18 cellular contexts compared by ENCODE assay signal in genomic region chr9:120997502-120997901, GRCh38. TPM values are rescaled to one million over a fixed set of nuclear protein-coding genes. Genes with fewer than 3 reads are reported as not detected.
DNase-seq lines count a peak whose midpoint lies in the region; ATAC-seq and TF ChIP-seq lines count a peak whose summit lies in the region.
"Had no signal": no experiment of that assay in that cellular context is flagged by ENCODE, and none has a peak within 500 bp of the region (broad histone marks: within the 10 kb centered on the region; RNA-seq: fewer than 3 reads in every experiment).

No MANE protein-coding gene starts in this region.

- dilution Hi-C loops in IMR-90 (cut with HindIII; ENCODE audit: low sequenced_read_pairs, unreplicated experiment) = no loop called here

- BruUV-seq in IMR-90 (replicated peaks; lab: Mats Ljungman, UMichigan) = no TSS peak

- no peak overlapping the region for H3K14ac ChIP-seq in IMR-90 (replicated peaks; ENCODE audit: low read depth, low read length)

- no peak for TF ChIP-seq EP300 in SK-N-SH (IDR thresholded peaks at IDR 0.05; ENCODE audit: borderline replicate concordance in 1 of 2, low read depth in 1 of 2, low read length in 1 of 2)

- no peak for DNase-seq in SK-N-SH
- DNase-seq in IMR-90 = no peak
- no peak for DNase-seq in naive thymus-derived CD4-positive, alpha-beta T cell
- no peak for DNase-seq in pons (ENCODE audit: low spot score)
- DNase-seq: Caco-2; CD4-positive, CD25-positive, alpha-beta regulatory T cell; CD8-positive, alpha-beta T cell; DMS153; DND-41; GM23248; HFFc6 had no signal

- H2BK120ac ChIP-seq in IMR-90 (ENCODE audit: low read depth, low read length) = no peak overlapping the region

- intact Hi-C loops in IMR-90 (cut with micrococcal nuclease) = loop anchor here (10.0 kb wide), 1 partner anchor 407 kb away; no protein-coding TSS in a partner anchor
- intact Hi-C loops in naive thymus-derived CD4-positive, alpha-beta T cell (cut with micrococcal nuclease) = loop anchor here (1.0 to 5.0 kb wide), 2 partner anchors 35 to 108 kb away; no protein-coding TSS in a partner anchor

- H3K9me3 ChIP-seq in SK-N-SH (no peaks in the 10 kb centered on the region), IMR-90 (ENCODE audit: control insufficient read depth, insufficient read depth, low read length) (no peaks in the 10 kb centered on the region), liver (ENCODE audit: control insufficient read depth in 4 of 4, low read length in 3 of 4) (no peaks in the 10 kb centered on the region)
- no peaks in the 10 kb centered on the region for H3K9me3 ChIP-seq in naive thymus-derived CD4-positive, alpha-beta T cell (ENCODE audit: control insufficient read depth in 2 of 3, low read length in 3 of 3)
- H3K9me3 ChIP-seq: BLaER1, Caco-2, HAP-1 had no signal

- no peaks in the 10 kb centered on the region for H3K9me1 ChIP-seq in IMR-90 (ENCODE audit: insufficient read depth, low read length)

- no peak overlapping the region for H3K4me2 ChIP-seq in SK-N-SH
- H3K4me2 ChIP-seq in IMR-90 (ENCODE audit: low read depth, low read length) = no peak overlapping the region
- H3K4me2 ChIP-seq: BLaER1 had no signal

- in situ Hi-C loops in IMR-90 (cut with MboI; ENCODE audit: low sequenced_read_pairs) = loop anchor here (25.0 kb wide), 1 partner anchor 390 kb away; no protein-coding TSS in a partner anchor

- H3K36me3 ChIP-seq in SK-N-SH (replicated peaks in 1 of 2; ENCODE audit: control insufficient read depth in 1 of 2, insufficient read depth in 2 of 2, low read length in 1 of 2) (peaks cover 4 to 7% of the 10 kb centered on the region in 2 experiments), IMR-90 (ENCODE audit: control insufficient read depth, insufficient read depth, low read length) (no peaks in the 10 kb centered on the region), liver (ENCODE audit: control insufficient read depth in 4 of 4, insufficient read depth in 3 of 4, low read depth in 1 of 4, low read length in 3 of 4) (peaks cover 4 to 63% (median 38%) of the 10 kb centered on the region in 4 donors)
- no peaks in the 10 kb centered on the region for H3K36me3 ChIP-seq in naive thymus-derived CD4-positive, alpha-beta T cell (ENCODE audit: control insufficient read depth in 2 of 3, insufficient read depth in 3 of 3, low read length in 3 of 3)
- H3K36me3 ChIP-seq: BLaER1, HAP-1 had no signal

- no peaks in the 10 kb centered on the region for H3K79me2 ChIP-seq in SK-N-SH (ENCODE audit: insufficient read depth)

- CTCF ChIA-PET in SK-N-SH (lab: Yijun Ruan, JAX) = interaction anchor here (1.3 kb wide), 1 partner anchor 16 kb away, joined by 4 read pairs; no protein-coding TSS in a partner anchor
- CTCF ChIA-PET in IMR-90 (lab: Yijun Ruan, JAX) = interaction anchor here (2.0 kb wide), 1 partner anchor 63 kb away, joined by 9 read pairs; no protein-coding TSS in a partner anchor
- CTCF ChIA-PET in naive thymus-derived CD4-positive, alpha-beta T cell (lab: Charles Lee) = no interaction called here

- H2BK15ac ChIP-seq in IMR-90 (ENCODE audit: low read depth, low read length) = no peak overlapping the region

- no peak overlapping the region for H2BK5ac ChIP-seq in IMR-90 (ENCODE audit: low read depth, low read length, poor library complexity, severe bottlenecking)

- H3K18ac ChIP-seq in IMR-90 (ENCODE audit: low read depth, low read length) = no peak overlapping the region

- POLR2A ChIA-PET in SK-N-SH (lab: Yijun Ruan, JAX) = no interaction called here
- POLR2A ChIA-PET in IMR-90 (lab: Charles Lee; ENCODE audit: unreplicated experiment) = no interaction called here
- POLR2A ChIA-PET in naive thymus-derived CD4-positive, alpha-beta T cell (lab: Charles Lee) = no interaction called here

- H4K5ac ChIP-seq in IMR-90 (ENCODE audit: low read depth, low read length) = no peak overlapping the region

- H3K36me3 Mint-ChIP-seq in naive thymus-derived CD4-positive, alpha-beta T cell = peaks cover 0 to 4% (median 0%) of the 10 kb centered on the region in 5 donors
- H3K36me3 Mint-ChIP-seq: CD4-positive, CD25-positive, alpha-beta regulatory T cell; CD8-positive, alpha-beta T cell had no signal

- H3K9me2 ChIP-seq in SK-N-SH = no peaks in the 10 kb centered on the region

- H3K4me1 ChIP-seq in SK-N-SH (ENCODE audit: control insufficient read depth in 1 of 2, insufficient read depth in 2 of 2, low read depth in 1 of 2, low read length in 1 of 2) (no peaks in the 10 kb centered on the region), IMR-90 (ENCODE audit: control insufficient read depth, insufficient read depth, low read length) (no peaks in the 10 kb centered on the region), liver (ENCODE audit: control insufficient read depth in 4 of 4, insufficient read depth in 4 of 4, low read length in 3 of 4) (peaks cover 0 to 27% (median 20%) of the 10 kb centered on the region in 4 donors)
- H3K4me1 ChIP-seq in naive thymus-derived CD4-positive, alpha-beta T cell (ENCODE audit: control insufficient read depth in 2 of 2, insufficient read depth in 2 of 2, low read length in 2 of 2) = no peaks in the 10 kb centered on the region
- H3K4me1 ChIP-seq: BLaER1, HAP-1 had no signal

- no peak overlapping the region for H2BK20ac ChIP-seq in IMR-90 (ENCODE audit: low read depth, low read length)

- peaks cover 0 to 1% (median 0%) of the 10 kb centered on the region in 11 donors for H3K9me3 Mint-ChIP-seq in naive thymus-derived CD4-positive, alpha-beta T cell
- H3K9me3 Mint-ChIP-seq: CD4-positive, CD25-positive, alpha-beta regulatory T cell; CD8-positive, alpha-beta T cell; HFFc6 had no signal

- no peak for ATAC-seq in SK-N-SH treated with all-trans-retinoic acid at 6 μM for 48 hours
- ATAC-seq in IMR-90 (ENCODE audit: low read depth) = no peak
- no peak for ATAC-seq in naive thymus-derived CD4-positive, alpha-beta T cell
- ATAC-seq: CD8-positive, alpha-beta T cell had no signal

- no peaks in the 10 kb centered on the region for H4K20me1 ChIP-seq in SK-N-SH (ENCODE audit: insufficient read depth)
- no peaks in the 10 kb centered on the region for H4K20me1 ChIP-seq in IMR-90 (ENCODE audit: insufficient read depth, low read length)
- H4K20me1 ChIP-seq: BLaER1 had no signal

- H4K8ac ChIP-seq in IMR-90 (ENCODE audit: low read depth in 2 of 2, low read length in 2 of 2) = no peak overlapping the region

- no peak overlapping the region for H3K27ac Mint-ChIP-seq in naive thymus-derived CD4-positive, alpha-beta T cell
- H3K27ac Mint-ChIP-seq: B cell; CD8-positive, alpha-beta T cell; HFFc6 had no signal

- no peaks in the 10 kb centered on the region for H3K4me1 Mint-ChIP-seq in naive thymus-derived CD4-positive, alpha-beta T cell
- H3K4me1 Mint-ChIP-seq: B cell; CD4-positive, CD25-positive, alpha-beta regulatory T cell had no signal

- H2AFZ ChIP-seq in SK-N-SH (ENCODE audit: low read depth) (0 out of 2 replicates have a peak overlapping the region, but pooled peaks have one; percentile 29), IMR-90 (replicated peaks; ENCODE audit: low read length, poor library complexity) (peak overlapping the region; percentile 56)
- H2AFZ ChIP-seq: GM23248 had no signal

- H3K23ac ChIP-seq in IMR-90 (ENCODE audit: low read depth, low read length) = no peak overlapping the region

- no peak overlapping the region for H3K4ac ChIP-seq in IMR-90 (ENCODE audit: low read depth, low read length)

- no peaks in the 10 kb centered on the region for H3K27me3 ChIP-seq in SK-N-SH (ENCODE audit: insufficient read depth)
- H3K27me3 ChIP-seq in IMR-90 (ENCODE audit: control insufficient read depth, insufficient read depth, low read length) = no peaks in the 10 kb centered on the region
- H3K27me3 ChIP-seq in liver (ENCODE audit: control insufficient read depth in 4 of 4, insufficient read depth in 4 of 4, low read length in 3 of 4) = no peaks in the 10 kb centered on the region
- no peaks in the 10 kb centered on the region for H3K27me3 ChIP-seq in naive thymus-derived CD4-positive, alpha-beta T cell (ENCODE audit: control insufficient read depth in 2 of 2, insufficient read depth in 2 of 2, low read length in 2 of 2)
- H3K27me3 ChIP-seq: BLaER1 had no signal

- no peak overlapping the region for H3K56ac ChIP-seq in IMR-90 (ENCODE audit: extremely low read depth, insufficient read depth, low read length)

- H3K27ac ChIP-seq in SK-N-SH (ENCODE audit: low read depth in 2 of 2, low read length in 1 of 2) (no peak overlapping the region), IMR-90 (ENCODE audit: insufficient read depth, low read length) (no peak overlapping the region), liver (ENCODE audit: low read depth in 1 of 2, low read length in 2 of 2) (no peak overlapping the region)
- no peak overlapping the region for H3K27ac ChIP-seq in naive thymus-derived CD4-positive, alpha-beta T cell (ENCODE audit: low read depth, low read length)
- H3K27ac ChIP-seq: 22Rv1, BLaER1, C4-2B, GM23248 had no signal

- H3K9ac ChIP-seq in SK-N-SH (no peak overlapping the region), IMR-90 (ENCODE audit: low read depth, low read length) (no peak overlapping the region), liver (ENCODE audit: low read depth in 1 of 2, low read length in 2 of 2) (no peak overlapping the region)
- H3K9ac ChIP-seq: BLaER1, GM23248 had no signal

- TF ChIP-seq RAD21 in SK-N-SH (IDR thresholded peaks at IDR 0.05; ENCODE audit: low read length) (no peak), IMR-90 (IDR thresholded peaks at IDR 0.05; ENCODE audit: low read length) (no peak), liver (IDR thresholded peaks at IDR 0.05) (no peak)

- H3K27me3 Mint-ChIP-seq in naive thymus-derived CD4-positive, alpha-beta T cell = peaks cover 0 to 7% (median 0%) of the 10 kb centered on the region in 5 donors
- H3K27me3 Mint-ChIP-seq: B cell had no signal

- peaks cover 7% of the 10 kb centered on the region for H3F3A ChIP-seq in SK-N-SH (replicated peaks; ENCODE audit: insufficient read depth)

- TF ChIP-seq POLR2A in IMR-90 (IDR thresholded peaks at IDR 0.05; ENCODE audit: low read depth, low read length) = no peak

- no peak overlapping the region for H2AK9ac ChIP-seq in IMR-90 (replicated peaks; ENCODE audit: low read depth, low read length, poor library complexity)

- no peak overlapping the region for H2AK5ac ChIP-seq in IMR-90 (ENCODE audit: low read depth, low read length)

- no peak for TF ChIP-seq CTCF in SK-N-SH (IDR thresholded peaks at IDR 0.05)
- no peak for TF ChIP-seq CTCF in IMR-90 (conservative IDR thresholded peaks at IDR 0.05; ENCODE audit: low read depth, low read length)
- TF ChIP-seq CTCF in liver (IDR thresholded peaks at IDR 0.05; ENCODE audit: low read depth, low read length, missing input control) = no peak

- H4K91ac ChIP-seq in IMR-90 (ENCODE audit: insufficient read depth, low read depth, low read length) = no peak overlapping the region

- WGBS in SK-N-SH (ENCODE audit: low lambda C conversion rate) = 80% methylated on average over 7 of the region's 7 CpGs
- no CpG with 5 or more reads among the region's 7 CpGs for WGBS in IMR-90 (ENCODE audit: extremely low coverage in 2 of 2, insufficient read length in 1 of 2), 2 experiments
- 74% methylated on average over 7 of the region's 7 CpGs for WGBS in liver

- H3K4me3 ChIP-seq in SK-N-SH (ENCODE audit: low read depth in 2 of 2, low read length in 1 of 2) (no peak overlapping the region), IMR-90 (ENCODE audit: insufficient read depth, low read depth, low read length) (no peak overlapping the region), liver (ENCODE audit: low read depth in 1 of 3, low read length in 3 of 3) (no peak overlapping the region)
- no peak overlapping the region for H3K4me3 ChIP-seq in naive thymus-derived CD4-positive, alpha-beta T cell (ENCODE audit: low read length)
- H3K4me3 ChIP-seq: BLaER1, GM23248, HAP-1 had no signal

- H3K79me1 ChIP-seq in IMR-90 (ENCODE audit: low read depth in 1 of 2, low read length in 2 of 2) = no peaks in the 10 kb centered on the region

- no peak overlapping the region for H3K4me3 Mint-ChIP-seq in naive thymus-derived CD4-positive, alpha-beta T cell
- H3K4me3 Mint-ChIP-seq: B cell; CD4-positive, CD25-positive, alpha-beta regulatory T cell; CD8-positive, alpha-beta T cell; HFFc6 had no signal

RNA-seq across cellular contexts. Expression of gene C5, which starts 52.6 kb away (rescaled TPM):
- polyA plus RNA-seq in SK-N-SH (2012; rRNA removed) (1.8 and 2.7 TPM in 2 replicates), IMR-90 (2012; rRNA removed) (1.0 and 1.5 TPM in 2 replicates), liver (100 to 1,000 TPM; 127 to 266 TPM)
- polyA plus RNA-seq in SK-N-SH (2012; cell fraction: cytosol; rRNA removed) = 2.0 and 2.1 TPM in 2 replicates
- polyA plus RNA-seq in SK-N-SH (2012; cell fraction: nucleus; rRNA removed) = 2.4 and 4.5 TPM in 2 replicates
- total RNA-seq in IMR-90 (2012; rRNA removed) (2.3 and 2.8 TPM in 2 replicates), liver (100 to 1,000 TPM; 456 to 485 TPM)
- polyA plus RNA-seq in IMR-90 (2012; cell fraction: cytosol; rRNA removed) = 0.17 and 0.57 TPM in 2 replicates
- polyA plus RNA-seq in IMR-90 (2012; cell fraction: nucleus; rRNA removed; ENCODE audit: low replicate concordance) = 0.40 and 3.3 TPM in 2 replicates
- total RNA-seq in naive thymus-derived CD4-positive, alpha-beta T cell = 1 to 10 TPM; 1.8 to 2.9 (median 2.4) TPM
- under 1 TPM; 0.41 to 0.48 TPM for polyA plus RNA-seq in naive thymus-derived CD4-positive, alpha-beta T cell

Comparison
In these comparisons a context has a peak if more than half of its experiments do, and no peak if none do; other contexts are left out.
1. RNA of gene C5, which starts 52.6 kb away (polyA plus RNA-seq): 127 to 266 TPM in liver; 1.8 to 4.5 TPM in SK-N-SH, 0.17 to 3.3 TPM in IMR-90 and 0.41 to 0.48 TPM in naive thymus-derived CD4-positive, alpha-beta T cell; every median in the first group is over 10 times any median in the second.